Comparison of ENCODE assay signal across 24 cellular contexts in the genomic region with DNA sequence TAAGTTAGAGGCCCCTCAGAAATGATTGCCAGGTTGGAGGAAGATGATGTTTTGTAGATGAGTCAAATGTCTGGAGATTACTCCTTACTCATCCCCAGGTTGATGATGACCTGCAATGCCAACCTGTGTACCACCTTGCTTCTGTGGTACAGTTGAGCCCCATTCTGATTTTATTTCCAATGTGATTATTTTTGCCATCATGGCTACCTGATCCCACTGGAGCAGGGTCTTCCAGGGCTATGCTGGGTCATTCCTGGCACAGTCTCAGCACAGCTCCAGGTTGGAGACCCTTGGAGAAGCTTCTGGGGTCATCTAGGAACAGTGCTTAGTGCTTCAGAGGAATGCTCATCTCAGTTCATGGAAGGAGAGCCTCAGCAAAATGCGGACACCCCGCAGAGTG. TPM values are rescaled to one million over a fixed set of nuclear protein-coding genes. Genes with fewer than 3 reads are reported as not detected.
DNase-seq lines count a peak whose midpoint lies in the region; ATAC-seq lines count a peak whose summit lies in the region.
"Had no signal": no experiment of that assay in that cellular context is flagged by ENCODE, and none has a peak within 500 bp of the region (broad histone marks: within the 10 kb centered on the region; RNA-seq: fewer than 3 reads in every experiment).

No MANE protein-coding gene starts in this region.

- no peaks in the 10 kb centered on the region for H3K9me3 ChIP-seq in BLaER1
- H3K9me3 ChIP-seq: A549, BE2C, Caco-2, HAP-1 had no signal

- peak; percentile 19 for ATAC-seq in stimulated activated effector memory CD8-positive, alpha-beta T cell treated with anti-CD3 and anti-CD28 coated beads, Interleukin-12 subunit alpha, Interleukin-12 subunit beta, amount 100 ng/mL, for 72 hours
- ATAC-seq in left lobe of liver, result no peak
- ATAC-seq: A549; CD8-positive, alpha-beta T cell; GM12878 had no signal

- no peak overlapping the region for H3K9ac ChIP-seq in BLaER1

- peaks cover 15% of the 10 kb centered on the region for H3K4me1 ChIP-seq in BLaER1
- H3K4me1 ChIP-seq: A549, BE2C, Caco-2, HAP-1 had no signal

- no peaks in the 10 kb centered on the region for H3K4me1 Mint-ChIP-seq in stimulated activated effector memory CD8-positive, alpha-beta T cell treated with anti-CD3 and anti-CD28 coated beads, Interleukin-12 subunit alpha, Interleukin-12 subunit beta, amount 100 ng/mL, for 72 hours
- H3K4me1 Mint-ChIP-seq: CD4-positive, CD25-positive, alpha-beta regulatory T cell had no signal

- peak; percentile 5 for DNase-seq in ecto neural progenitor cell (ENCODE audit: low spot score)
- peak; percentile 49 for DNase-seq in kidney tubule cell (ENCODE audit: low spot score)
- no peak for DNase-seq in stimulated activated effector memory CD8-positive, alpha-beta T cell treated with anti-CD3 and anti-CD28 coated beads, Interleukin-12 subunit alpha, Interleukin-12 subunit beta, amount 100 ng/mL, for 72 hours (ENCODE audit: low spot score in 2 of 2)
- no peak for DNase-seq in epidermal melanocyte (ENCODE audit: insufficient read length, low spot score)
- DNase-seq in NCI-H345 (lab: John Stamatoyannopoulos, UW), result no peak
- DNase-seq in activated CD8-positive, alpha-beta memory T cell treated with anti-CD3 and anti-CD28 coated beads, Interleukin-2, amount 50 U/mL, for 48 hours, result no peak
- no peak for DNase-seq in left lobe of liver (ENCODE audit: low spot score)
- DNase-seq: 8988T; ACHN; AML-193; BE2C; Caco-2; CD4-positive, CD25-positive, alpha-beta regulatory T cell; DMS79; EL; GDM1; GOT3; HFFc6 had no signal

- peak overlapping the region; percentile 17 for H3K4me2 ChIP-seq in BLaER1
- H3K4me2 ChIP-seq: A549 had no signal

- H3K4me3 Mint-ChIP-seq in stimulated activated effector memory CD8-positive, alpha-beta T cell treated with anti-CD3 and anti-CD28 coated beads, Interleukin-12 subunit alpha, Interleukin-12 subunit beta, amount 100 ng/mL, for 72 hours, result no peak overlapping the region
- H3K4me3 Mint-ChIP-seq: CD4-positive, CD25-positive, alpha-beta regulatory T cell; CD8-positive, alpha-beta T cell; HFFc6 had no signal

- H3K27ac ChIP-seq in BLaER1, result no peak overlapping the region
- H3K27ac ChIP-seq: A549, C4-2B had no signal

- peaks cover 5% of the 10 kb centered on the region for H3K36me3 Mint-ChIP-seq in stimulated activated effector memory CD8-positive, alpha-beta T cell treated with anti-CD3 and anti-CD28 coated beads, Interleukin-12 subunit alpha, Interleukin-12 subunit beta, amount 100 ng/mL, for 72 hours
- H3K36me3 Mint-ChIP-seq: CD4-positive, CD25-positive, alpha-beta regulatory T cell; CD8-positive, alpha-beta T cell had no signal

- no peak overlapping the region for H3K27ac Mint-ChIP-seq in stimulated activated effector memory CD8-positive, alpha-beta T cell treated with anti-CD3 and anti-CD28 coated beads, Interleukin-12 subunit alpha, Interleukin-12 subunit beta, amount 100 ng/mL, for 72 hours
- H3K27ac Mint-ChIP-seq: CD8-positive, alpha-beta T cell; HFFc6 had no signal

- H3K27me3 ChIP-seq in BLaER1, result no peaks in the 10 kb centered on the region

- H3K4me3 ChIP-seq in BLaER1, result no peak overlapping the region
- H3K4me3 ChIP-seq: A549, GM12878, HAP-1 had no signal

- H4K20me1 ChIP-seq in BLaER1, result no peaks in the 10 kb centered on the region

- H3K36me3 ChIP-seq in BLaER1, result peaks cover 9% of the 10 kb centered on the region; the same call in 1 of the 2 replicates
- H3K36me3 ChIP-seq: BE2C, HAP-1 had no signal

- H3K9me3 Mint-ChIP-seq in stimulated activated effector memory CD8-positive, alpha-beta T cell treated with anti-CD3 and anti-CD28 coated beads, Interleukin-12 subunit alpha, Interleukin-12 subunit beta, amount 100 ng/mL, for 72 hours, result no peaks in the 10 kb centered on the region
- H3K9me3 Mint-ChIP-seq: CD4-positive, CD25-positive, alpha-beta regulatory T cell; CD8-positive, alpha-beta T cell; HFFc6 had no signal

RNA-seq across cellular contexts. Expression of a gene that starts 34.3 kb away (rescaled TPM):
- not detected for total RNA-seq in left lobe of liver
- total RNA-seq: Caco-2; CD4-positive, CD25-positive, alpha-beta regulatory T cell; CD8-positive, alpha-beta T cell; HFFc6 had no signal

Comparison
In these comparisons a context has a peak if more than half of its experiments do, and no peak if none do; other contexts are left out.
1. DNase-seq: peak in ecto neural progenitor cell (single experiment) and kidney tubule cell (single experiment); none in stimulated activated effector memory CD8-positive, alpha-beta T cell treated with anti-CD3 and anti-CD28 coated beads, Interleukin-12 subunit alpha, Interleukin-12 subunit beta, amount 100 ng/mL, for 72 hours (0 of 2), epidermal melanocyte (single experiment), NCI-H345 (single experiment), activated CD8-positive, alpha-beta memory T cell treated with anti-CD3 and anti-CD28 coated beads, Interleukin-2, amount 50 U/mL, for 48 hours (single experiment) and left lobe of liver (single experiment).